Comparison of ENCODE assay signal across 20 cellular contexts in genomic region chrX:112789931-112790330, GRCh38. TPM values are rescaled to one million over a fixed set of nuclear protein-coding genes. Genes with fewer than 3 reads are reported as not detected.
DNase-seq lines count a peak whose midpoint lies in the region; ATAC-seq, FAIRE-seq and TF ChIP-seq lines count a peak whose summit lies in the region.
"Had no signal": no experiment of that assay in that cellular context is flagged by ENCODE, and none has a peak within 500 bp of the region (broad histone marks: within the 10 kb centered on the region; RNA-seq: fewer than 3 reads in every experiment).

No MANE protein-coding gene starts in this region.

- H3K27me3 ChIP-seq in HepG2 (ENCODE audit: control insufficient read depth in 1 of 2, insufficient read depth in 2 of 2, low read length in 2 of 2), result no peaks in the 10 kb centered on the region

- H3K36me3 ChIP-seq in HepG2 (replicated peaks in 1 of 2; ENCODE audit: control insufficient read depth in 1 of 2, insufficient read depth in 2 of 2, low read length in 2 of 2), result no peaks in the 10 kb centered on the region

- intact Hi-C loops in HepG2 (cut with micrococcal nuclease; ENCODE audit: unreplicated experiment), result no loop called here
- intact Hi-C loops in activated T-helper 1 cell treated with anti-CD3 and anti-CD28 coated beads, Interleukin-12 subunit alpha, Interleukin-12 subunit beta, Interleukin-2, Interleukin-4 antibody, amounts not matched to agents 30 ng/mL and 10 ng/mL and 1 ng/mL, durations not matched to agents 14 hours and 24 hours and 36 hours (cut with micrococcal nuclease), result no loop called here

- H3K79me2 ChIP-seq in HepG2 (ENCODE audit: insufficient read depth, low read length), result no peaks in the 10 kb centered on the region

- POLR2A ChIA-PET in HepG2 (lab: Yijun Ruan, JAX), result no interaction called here

- no peak for DNase-seq in GM18507 (ENCODE audit: extremely low spot score, insufficient read length, low read depth)
- DNase-seq in activated naive CD8-positive, alpha-beta T cell treated with anti-CD3 and anti-CD28 coated beads for 36 hours, result no peak
- DNase-seq in HepG2 (ENCODE audit: low spot score), result peak; percentile 36
- no peak for DNase-seq in nephron progenitor cell
- no peak for DNase-seq in activated T-helper 1 cell treated with anti-CD3 and anti-CD28 coated beads, Interleukin-12 subunit alpha, Interleukin-12 subunit beta, Interleukin-2, Interleukin-4 antibody, amounts not matched to agents 30 ng/mL and 10 ng/mL and 1 ng/mL, durations not matched to agents 14 hours and 24 hours and 36 hours (ENCODE audit: low spot score)
- no peak for DNase-seq in NCI-H226
- DNase-seq in NCI-H524 treated with DMSO at 0.1 percent for 48 hours (lab: John Stamatoyannopoulos, UW), result no peak
- DNase-seq: C1 segment of cervical spinal cord; Calu3; CD4-positive, alpha-beta memory T cell; COR-L47; DMS53; DMS79 treated with DMSO at 0.1 percent for 48 hours; GF-D8; GM23248; H7; HCEC 1CT had no signal

- no peaks in the 10 kb centered on the region for H4K20me1 ChIP-seq in HepG2 (ENCODE audit: insufficient read depth, low read length)

- peaks cover 33% of the 10 kb centered on the region for H3K4me1 ChIP-seq in HepG2 (ENCODE audit: insufficient read depth, low read length)

- no peak for TF ChIP-seq CTCF in HepG2 (CRISPR knock-in tag; IDR thresholded peaks at IDR 0.05)
- TF ChIP-seq CTCF in nephron progenitor cell (IDR thresholded peaks at IDR 0.05), result no peak

- 3% methylated on average over 4 of the region's 4 CpGs for WGBS in HepG2 (ENCODE audit: low lambda C conversion rate)

- FAIRE-seq in GM18507 (lab: Jason Lieb, UNC), result peak; percentile 63
- FAIRE-seq in HepG2 (lab: Jason Lieb, UNC), result peak; percentile 87
- FAIRE-seq: H1 had no signal

- ATAC-seq in HepG2 (peak; percentile 98), GM19395 (IDR thresholded peaks at IDR 0.05; ENCODE audit: unreplicated experiment) (no peak)

- no peak for TF ChIP-seq RAD21 in HepG2 (CRISPR knock-in tag; IDR thresholded peaks at IDR 0.05)

- no peak overlapping the region for H2AFZ ChIP-seq in HepG2 (ENCODE audit: low read length)
- H2AFZ ChIP-seq: GM23248 had no signal

- peaks cover 7% of the 10 kb centered on the region for H3K4me1 Mint-ChIP-seq in activated naive CD8-positive, alpha-beta T cell treated with anti-CD3 and anti-CD28 coated beads for 36 hours
- H3K4me1 Mint-ChIP-seq in nephron progenitor cell, result no peaks in the 10 kb centered on the region
- no peaks in the 10 kb centered on the region for H3K4me1 Mint-ChIP-seq in activated T-helper 1 cell treated with anti-CD3 and anti-CD28 coated beads, Interleukin-12 subunit alpha, Interleukin-12 subunit beta, Interleukin-2, Interleukin-4 antibody, amounts not matched to agents 30 ng/mL and 10 ng/mL and 1 ng/mL, durations not matched to agents 14 hours and 24 hours and 36 hours (ENCODE audit: low read depth)
- H3K4me1 Mint-ChIP-seq: CD4-positive, alpha-beta memory T cell had no signal

- no peak overlapping the region for H3K27ac ChIP-seq in HepG2 (ENCODE audit: extremely low read length, insufficient read depth, low read length)
- H3K27ac ChIP-seq: GM23248 had no signal

- H3K36me3 Mint-ChIP-seq in activated naive CD8-positive, alpha-beta T cell treated with anti-CD3 and anti-CD28 coated beads for 36 hours, result peaks cover 4% of the 10 kb centered on the region
- H3K36me3 Mint-ChIP-seq in nephron progenitor cell (ENCODE audit: low read depth), result peaks cover 96% of the 10 kb centered on the region
- H3K36me3 Mint-ChIP-seq in activated T-helper 1 cell treated with anti-CD3 and anti-CD28 coated beads, Interleukin-12 subunit alpha, Interleukin-12 subunit beta, Interleukin-2, Interleukin-4 antibody, amounts not matched to agents 30 ng/mL and 10 ng/mL and 1 ng/mL, durations not matched to agents 14 hours and 24 hours and 36 hours (ENCODE audit: low read depth), result no peaks in the 10 kb centered on the region

- TF ChIP-seq EP300 in HepG2 (IDR thresholded peaks at IDR 0.05; ENCODE audit: low read depth in 2 of 2, low read length in 2 of 2), result peak in 1 of 2 experiments; percentile 46; a peak in 1 of 4 replicates
- no peak for TF ChIP-seq EP300 in HepG2 (CRISPR knock-in tag; IDR thresholded peaks at IDR 0.05; ENCODE audit: borderline replicate concordance)

- TF ChIP-seq POLR2A in HepG2 (IDR thresholded peaks at IDR 0.05; ENCODE audit: insufficient read depth in 1 of 2, low read depth in 2 of 2, low read length in 2 of 2), result no peak

- no peaks in the 10 kb centered on the region for H3K27me3 Mint-ChIP-seq in activated naive CD8-positive, alpha-beta T cell treated with anti-CD3 and anti-CD28 coated beads for 36 hours
- no peaks in the 10 kb centered on the region for H3K27me3 Mint-ChIP-seq in nephron progenitor cell (ENCODE audit: low read depth, poor library complexity)
- no peaks in the 10 kb centered on the region for H3K27me3 Mint-ChIP-seq in activated T-helper 1 cell treated with anti-CD3 and anti-CD28 coated beads, Interleukin-12 subunit alpha, Interleukin-12 subunit beta, Interleukin-2, Interleukin-4 antibody, amounts not matched to agents 30 ng/mL and 10 ng/mL and 1 ng/mL, durations not matched to agents 14 hours and 24 hours and 36 hours (ENCODE audit: insufficient read depth)
- H3K27me3 Mint-ChIP-seq: CD4-positive, alpha-beta memory T cell had no signal

- in situ Hi-C loops in HepG2 (cut with HindIII; ENCODE audit: extremely low pct_ligation_motif_present, low pct_unique_long_range_greater_than_20kb), result no loop called here

- no peak overlapping the region for H3K9ac ChIP-seq in HepG2 (ENCODE audit: insufficient read depth, low read depth, low read length)
- H3K9ac ChIP-seq: GM23248 had no signal

- H3K4me3 ChIP-seq in HepG2 (replicated peaks in 1 of 3; ENCODE audit: insufficient read depth in 1 of 3, low read depth in 2 of 3, low read length in 3 of 3), result no peak overlapping the region
- H3K4me3 ChIP-seq: GM23248 had no signal

- peak overlapping the region; percentile 32 for H3K4me2 ChIP-seq in HepG2 (ENCODE audit: low read depth, low read length)

- H3K4me3 Mint-ChIP-seq in activated naive CD8-positive, alpha-beta T cell treated with anti-CD3 and anti-CD28 coated beads for 36 hours, result no peak overlapping the region
- no peak overlapping the region for H3K4me3 Mint-ChIP-seq in nephron progenitor cell
- no peak overlapping the region for H3K4me3 Mint-ChIP-seq in activated T-helper 1 cell treated with anti-CD3 and anti-CD28 coated beads, Interleukin-12 subunit alpha, Interleukin-12 subunit beta, Interleukin-2, Interleukin-4 antibody, amounts not matched to agents 30 ng/mL and 10 ng/mL and 1 ng/mL, durations not matched to agents 14 hours and 24 hours and 36 hours
- H3K4me3 Mint-ChIP-seq: CD4-positive, alpha-beta memory T cell had no signal

- H3K9me3 Mint-ChIP-seq in activated naive CD8-positive, alpha-beta T cell treated with anti-CD3 and anti-CD28 coated beads for 36 hours, result no peaks in the 10 kb centered on the region
- H3K9me3 Mint-ChIP-seq in nephron progenitor cell, result no peaks in the 10 kb centered on the region
- no peaks in the 10 kb centered on the region for H3K9me3 Mint-ChIP-seq in activated T-helper 1 cell treated with anti-CD3 and anti-CD28 coated beads, Interleukin-12 subunit alpha, Interleukin-12 subunit beta, Interleukin-2, Interleukin-4 antibody, amounts not matched to agents 30 ng/mL and 10 ng/mL and 1 ng/mL, durations not matched to agents 14 hours and 24 hours and 36 hours
- H3K9me3 Mint-ChIP-seq: CD4-positive, alpha-beta memory T cell had no signal

- no TSS peak for BruUV-seq in HepG2 (replicated peaks; lab: Mats Ljungman, UMichigan)

- H3K27ac Mint-ChIP-seq in activated naive CD8-positive, alpha-beta T cell treated with anti-CD3 and anti-CD28 coated beads for 36 hours, result peak overlapping the region; percentile 68
- H3K27ac Mint-ChIP-seq in nephron progenitor cell, result peak overlapping the region; percentile 24
- no peak overlapping the region for H3K27ac Mint-ChIP-seq in activated T-helper 1 cell treated with anti-CD3 and anti-CD28 coated beads, Interleukin-12 subunit alpha, Interleukin-12 subunit beta, Interleukin-2, Interleukin-4 antibody, amounts not matched to agents 30 ng/mL and 10 ng/mL and 1 ng/mL, durations not matched to agents 14 hours and 24 hours and 36 hours

- CTCF ChIA-PET in HepG2 (lab: Yijun Ruan, JAX; ENCODE audit: low intra/inter-chr PET ratio, low total read pairs), result no interaction called here

- no peaks in the 10 kb centered on the region for H3K9me3 ChIP-seq in HepG2 (ENCODE audit: low read length)

RNA-seq across cellular contexts. Expression of gene AMOT, which starts 50.7 kb away (rescaled TPM):
- total RNA-seq in activated naive CD8-positive, alpha-beta T cell treated with anti-CD3 and anti-CD28 coated beads for 36 hours, result 1 to 10 TPM; 2.0 to 2.3 TPM
- 0.83 and 0.91 TPM in 2 replicates for total RNA-seq in HepG2 (2016; rRNA removed; fragmentation: Illumina TruSeq; extraction: Trizol)
- total RNA-seq in HepG2 (2016; cell fraction: cytosol; rRNA removed; fragmentation: Illumina TruSeq; extraction: Trizol; ENCODE audit: low read depth), result 0.10 and 0.18 TPM in 2 replicates
- 1.00 and 1.2 TPM in 2 replicates for total RNA-seq in HepG2 (2016; cell fraction: insoluble cytoplasmic fraction; rRNA removed; fragmentation: Illumina TruSeq; extraction: Trizol)
- total RNA-seq in HepG2 (2016; cell fraction: membrane; rRNA removed; fragmentation: Illumina TruSeq; extraction: Trizol), result 0.28 and 0.79 TPM in 2 replicates
- 0.60 and 0.65 TPM in 2 replicates for total RNA-seq in HepG2 (2016; cell fraction: nucleus; rRNA removed; fragmentation: Illumina TruSeq; extraction: Trizol)
- 0.13 and 0.39 TPM in 2 replicates for polyA plus RNA-seq in HepG2 (2011; rRNA removed)
- polyA plus RNA-seq in HepG2 (2011; cell fraction: cytosol; rRNA removed), result 0.05 and 0.14 TPM in 2 replicates
- 0.05 and 0.29 TPM in 2 replicates for polyA plus RNA-seq in HepG2 (2011; cell fraction: nucleus; rRNA removed)
- polyA plus RNA-seq in HepG2 (2012), result 0.17 TPM in 1 of 2 replicates, not detected in the other
- 0.03 and 0.06 TPM in 2 replicates for polyA plus RNA-seq in HepG2 (2016; cell fraction: cytosol; fragmentation: Illumina TruSeq; extraction: Trizol; ENCODE audit: low read depth)
- 0.80 and 0.97 TPM in 2 replicates for polyA plus RNA-seq in HepG2 (2016; cell fraction: insoluble cytoplasmic fraction; fragmentation: Illumina TruSeq; extraction: Trizol; ENCODE audit: low read depth)
- polyA plus RNA-seq in HepG2 (2016; cell fraction: membrane; fragmentation: Illumina TruSeq; extraction: Trizol; ENCODE audit: low read depth), result 0.08 and 0.15 TPM in 2 replicates
- polyA plus RNA-seq in HepG2 (2016; cell fraction: nucleus; fragmentation: Illumina TruSeq; extraction: Trizol; ENCODE audit: insufficient read depth, low read depth), result 0.59 TPM in 2 replicates
- 0.72 TPM in 1 of 2 replicates, not detected in the other for polyA minus RNA-seq in HepG2 (2011; rRNA and poly(A)+ RNA removed; ENCODE audit: low replicate concordance)
- polyA minus RNA-seq in HepG2 (2011; cell fraction: cytosol; rRNA and poly(A)+ RNA removed), result 0.09 and 0.40 TPM in 2 replicates
- polyA minus RNA-seq in HepG2 (2011; cell fraction: nucleus; rRNA and poly(A)+ RNA removed), result 0.13 and 0.87 TPM in 2 replicates
- total RNA-seq in activated T-helper 1 cell treated with anti-CD3 and anti-CD28 coated beads, Interleukin-12 subunit alpha, Interleukin-12 subunit beta, Interleukin-2, Interleukin-4 antibody, amounts not matched to agents 30 ng/mL and 10 ng/mL and 1 ng/mL, durations not matched to agents 14 hours and 24 hours and 36 hours, result 1.3 and 1.9 TPM in 2 replicates
- total RNA-seq: G401 had no signal
